In genomic region chr12:122853582-122854245, GRCh38 we compare ENCODE assay signal across 1 cellular context.
TF ChIP-seq lines count a peak whose summit lies in the region.

No MANE protein-coding gene starts in this region.

TF ChIP-seq in SK-N-SH treated with all-trans-retinoic acid at 6 μM for 48 hours, 23 proteins besides CTCF, POLR2A, EP300 and RAD21 (continued from another document):
- no peak for TF ChIP-seq OSR1 (CRISPR knock-in tag; IDR thresholded peaks at IDR 0.05)
